Comparison of ENCODE assay signal across 23 cellular contexts in the genomic region with DNA sequence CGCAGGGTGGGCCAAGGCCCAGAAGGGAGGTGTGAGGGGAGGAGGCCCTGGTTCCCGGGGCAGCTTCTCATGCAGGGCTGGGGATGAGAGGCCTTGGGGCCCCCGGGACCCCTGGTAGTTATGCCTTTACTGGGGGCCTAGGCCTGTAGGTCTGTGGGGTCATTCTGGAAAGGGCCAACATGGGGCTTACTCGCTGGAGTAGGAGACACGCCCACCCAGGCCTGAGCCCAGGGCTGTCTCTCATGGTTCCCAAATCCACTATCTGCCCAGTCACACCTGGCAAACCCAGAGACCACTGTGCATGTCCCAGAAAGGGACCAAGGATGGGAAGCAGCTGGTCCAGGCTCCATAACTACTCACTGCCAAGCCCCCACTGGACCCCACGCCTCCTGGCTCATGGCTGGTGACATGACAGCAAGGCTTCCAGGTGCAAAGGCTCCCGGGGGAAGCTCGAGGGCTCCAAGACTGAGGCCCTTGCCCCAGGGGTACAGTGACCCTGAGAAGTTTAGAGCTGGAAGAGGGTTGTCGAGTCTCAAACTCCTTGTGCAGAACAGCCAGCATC.
"Had no signal": no experiment of that assay in that cellular context is flagged by ENCODE, and none has a peak within 500 bp of the region (broad histone marks: within the 10 kb centered on the region; RNA-seq: fewer than 3 reads in every experiment).

No MANE protein-coding gene starts in this region.

- H3K27me3 ChIP-seq: adrenal gland had no signal

- H3K4me1 ChIP-seq: adrenal gland had no signal

- H3K9me3 Mint-ChIP-seq: activated CD4-positive, alpha-beta memory T cell treated with anti-CD3 and anti-CD28 coated beads for 36 hours; activated CD4-positive, alpha-beta T cell treated with anti-CD3 and anti-CD28 coated beads, Interleukin-2, amount 10 ng/mL, durations not matched to agents 24 days and 14 days; activated naive CD4-positive, alpha-beta T cell treated with anti-CD3 and anti-CD28 coated beads for 36 hours; activated T-helper 1 cell treated with anti-CD3 and anti-CD28 coated beads, Interleukin-12 subunit alpha, Interleukin-12 subunit beta, Interleukin-2, Interleukin-4 antibody, amounts not matched to agents 30 ng/mL and 10 ng/mL and 1 ng/mL, durations not matched to agents 14 hours and 24 hours and 36 hours; WTC11 had no signal

- H3K27ac ChIP-seq: adrenal gland had no signal

- H3K27ac Mint-ChIP-seq: activated CD4-positive, alpha-beta memory T cell treated with anti-CD3 and anti-CD28 coated beads for 36 hours; activated CD4-positive, alpha-beta T cell treated with anti-CD3 and anti-CD28 coated beads, Interleukin-2, amount 10 ng/mL, durations not matched to agents 24 days and 14 days; activated naive CD4-positive, alpha-beta T cell treated with anti-CD3 and anti-CD28 coated beads for 36 hours; activated T-cell treated with anti-CD3 and anti-CD28 coated beads, Interleukin-2, amount 50 U/mL, for 24 hours; activated T-helper 1 cell treated with anti-CD3 and anti-CD28 coated beads, Interleukin-12 subunit alpha, Interleukin-12 subunit beta, Interleukin-2, Interleukin-4 antibody, amounts not matched to agents 30 ng/mL and 10 ng/mL and 1 ng/mL, durations not matched to agents 14 hours and 24 hours and 36 hours; WTC11 had no signal

- H3K36me3 ChIP-seq: adrenal gland had no signal

- H3K9me3 ChIP-seq: adrenal gland had no signal

- H3K4me3 ChIP-seq: adrenal gland had no signal

- DNase-seq: activated CD4-positive, alpha-beta memory T cell treated with anti-CD3 and anti-CD28 coated beads for 36 hours; activated CD4-positive, alpha-beta T cell treated with anti-CD3 and anti-CD28 coated beads for 1 hour; activated CD4-positive, alpha-beta T cell treated with anti-CD3 and anti-CD28 coated beads, Interleukin-2, amount 10 ng/mL, durations not matched to agents 24 days and 14 days; activated effector memory CD4-positive, alpha-beta T cell treated with Interleukin-2 at 50 U/mL for 16 hours; activated naive CD4-positive, alpha-beta T cell treated with anti-CD3 and anti-CD28 coated beads for 36 hours; activated T-cell treated with anti-CD3 and anti-CD28 coated beads, Interleukin-2, amount 50 U/mL, for 24 hours; adrenal gland; anterior cingulate cortex; KG1; NCI-H1048; NCI-H146; NCI-H187 treated with DMSO at 0.1 percent for 48 hours; NCI-H2171; NCI-H226; NCI-H510A; NCI-H526 treated with DMSO at 0.1 percent for 48 hours; NCI-H82; SIG-M5; T-helper 17 cell; T-helper 9 cell had no signal

- H3K27me3 Mint-ChIP-seq: activated CD4-positive, alpha-beta memory T cell treated with anti-CD3 and anti-CD28 coated beads for 36 hours; activated CD4-positive, alpha-beta T cell treated with anti-CD3 and anti-CD28 coated beads, Interleukin-2, amount 10 ng/mL, durations not matched to agents 24 days and 14 days; activated naive CD8-positive, alpha-beta T cell; activated T-cell treated with anti-CD3 and anti-CD28 coated beads, Interleukin-2, amount 50 U/mL, for 24 hours; T-helper 17 cell had no signal

- H3K4me3 Mint-ChIP-seq: activated CD4-positive, alpha-beta memory T cell treated with anti-CD3 and anti-CD28 coated beads for 36 hours; activated CD4-positive, alpha-beta T cell treated with anti-CD3 and anti-CD28 coated beads, Interleukin-2, amount 10 ng/mL, durations not matched to agents 24 days and 14 days; activated naive CD4-positive, alpha-beta T cell treated with anti-CD3 and anti-CD28 coated beads for 36 hours; activated naive CD8-positive, alpha-beta T cell; activated T-cell treated with anti-CD3 and anti-CD28 coated beads, Interleukin-2, amount 50 U/mL, for 24 hours; activated T-helper 1 cell treated with anti-CD3 and anti-CD28 coated beads, Interleukin-12 subunit alpha, Interleukin-12 subunit beta, Interleukin-2, Interleukin-4 antibody, amounts not matched to agents 30 ng/mL and 10 ng/mL and 1 ng/mL, durations not matched to agents 14 hours and 24 hours and 36 hours; T-helper 17 cell; WTC11 had no signal

- H3K36me3 Mint-ChIP-seq: activated CD4-positive, alpha-beta memory T cell treated with anti-CD3 and anti-CD28 coated beads for 36 hours; WTC11 had no signal

- ATAC-seq: T-helper 17 cell, WTC11 had no signal
